ENCODE assay signal across 13 cellular contexts in the genomic region with DNA sequence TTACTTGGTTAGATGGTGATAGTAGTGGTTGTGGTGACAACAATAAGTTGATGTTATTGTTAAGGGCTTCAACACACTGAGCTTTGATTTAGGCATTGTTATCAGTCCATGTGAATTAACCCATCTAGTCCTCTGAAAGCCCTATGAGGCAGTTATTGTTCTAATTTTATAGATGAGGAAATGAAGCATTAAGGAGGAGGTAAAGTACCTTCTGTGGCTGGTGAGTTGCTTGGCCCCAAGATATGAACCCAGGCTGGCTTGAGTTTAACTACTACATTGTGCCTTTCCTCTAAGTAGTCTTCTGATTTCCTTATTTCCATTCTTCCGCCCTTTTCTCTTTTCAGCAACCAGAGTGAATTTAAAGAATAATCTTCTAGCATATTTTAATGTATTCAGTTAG.
"Had no signal": no experiment of that assay in that cellular context is flagged by ENCODE, and none has a peak within 500 bp of the region (broad histone marks: within the 10 kb centered on the region; RNA-seq: fewer than 3 reads in every experiment).

No MANE protein-coding gene starts in this region.

- H3K4me1 Mint-ChIP-seq: neural progenitor cell had no signal

- H3K4me3 ChIP-seq: coronary artery, neural progenitor cell, skin epidermis had no signal

- H3K4me3 Mint-ChIP-seq: activated B cell treated with CpG ODN at 0.5 μM for 24 hours; activated CD4-positive, alpha-beta T cell treated with anti-CD3 and anti-CD28 coated beads, Interleukin-2, amount 10 ng/mL, durations not matched to agents 7 days and 5 days; neural progenitor cell; T-helper 1 cell treated with Interleukin-12 subunit alpha and Interleukin-12 subunit beta and Interleukin-4 antibody, amounts not matched to agents 30 μg/mL and 1 μg/mL, for 36 hours; type B pancreatic cell had no signal

- H3K36me3 ChIP-seq: neural progenitor cell had no signal

- H3K27me3 Mint-ChIP-seq: activated B cell treated with CpG ODN at 0.5 μM for 24 hours; activated CD4-positive, alpha-beta T cell treated with anti-CD3 and anti-CD28 coated beads, Interleukin-2, amount 10 ng/mL, durations not matched to agents 7 days and 5 days; type B pancreatic cell had no signal

- H3K27ac ChIP-seq: coronary artery, epithelial cell of prostate, neural progenitor cell had no signal

- DNase-seq: activated B cell treated with CpG ODN at 0.5 μM for 24 hours; activated CD4-positive, alpha-beta T cell treated with anti-CD3 and anti-CD28 coated beads, Interleukin-2, amount 10 ng/mL, durations not matched to agents 7 days and 5 days; activated CD8-positive, alpha-beta memory T cell treated with anti-CD3 and anti-CD28 coated beads for 24 hours; activated naive CD4-positive, alpha-beta T cell treated with Interleukin-2 at 50 U/mL for 16 hours; caudate nucleus; effector CD8-positive, alpha-beta T cell; stimulated activated naive CD4-positive, alpha-beta T cell had no signal

- H3K27me3 ChIP-seq: neural progenitor cell had no signal

- H3K27ac Mint-ChIP-seq: activated B cell treated with CpG ODN at 0.5 μM for 24 hours; activated CD4-positive, alpha-beta T cell treated with anti-CD3 and anti-CD28 coated beads, Interleukin-2, amount 10 ng/mL, durations not matched to agents 7 days and 5 days; neural progenitor cell; T-helper 1 cell treated with Interleukin-12 subunit alpha and Interleukin-12 subunit beta and Interleukin-4 antibody, amounts not matched to agents 30 μg/mL and 1 μg/mL, for 36 hours; type B pancreatic cell had no signal
